Comparison of ENCODE assay signal across 8 cellular contexts in genomic region chr17:78315355-78316114, GRCh38. TPM values are rescaled to one million over a fixed set of nuclear protein-coding genes. Genes with fewer than 3 reads are reported as not detected.
DNase-seq lines count a peak whose midpoint lies in the region; ATAC-seq and TF ChIP-seq lines count a peak whose summit lies in the region.

No MANE protein-coding gene starts in this region.

- peaks cover 64% of the 10 kb centered on the region for H3K27me3 Mint-ChIP-seq in brain

- no peak overlapping the region for H3K4me3 ChIP-seq in kidney epithelial cell (ENCODE audit: low read depth, low read length)

- peak overlapping the region in 4 of 5 experiments; percentile 20 to 69 (median 68) for H3K4me3 Mint-ChIP-seq in brain

- H3K4me1 Mint-ChIP-seq in brain, result peaks cover 50% of the 10 kb centered on the region

- H3K36me3 Mint-ChIP-seq in brain, result no peaks in the 10 kb centered on the region

- TF ChIP-seq CTCF in brain (conservative IDR thresholded peaks at IDR 0.05) (no peak), kidney epithelial cell (IDR thresholded peaks at IDR 0.05; ENCODE audit: insufficient read depth, low read length, poor library complexity, severe bottlenecking) (peak; percentile 34)

- peak overlapping the region in 4 of 5 experiments; percentile 73 to 95 (median 82) for H3K27ac Mint-ChIP-seq in brain

- peak; percentile 38 for DNase-seq in GM19240 (ENCODE audit: insufficient read length, low spot score)
- peak; percentile 19 for DNase-seq in T-helper 9 cell
- no peak for DNase-seq in kidney epithelial cell (ENCODE audit: low read depth)
- peak; percentile 68 for DNase-seq in stimulated activated CD4-positive, alpha-beta T cell treated with anti-CD3 and anti-CD28 coated beads, Interleukin-4, amount 100 ng/mL, for 24 hours
- DNase-seq in NCI-H187 (lab: John Stamatoyannopoulos, UW), result no peak

- no peaks in the 10 kb centered on the region for H3K36me3 ChIP-seq in kidney epithelial cell (ENCODE audit: control insufficient read depth, insufficient read depth, low read length)

- H3K9me3 Mint-ChIP-seq in brain, result peaks cover 0 to 8% (median 0%) of the 10 kb centered on the region in 5 experiments

- no peaks in the 10 kb centered on the region for H3K27me3 ChIP-seq in kidney epithelial cell (ENCODE audit: control insufficient read depth, insufficient read depth, low read length)

- no peak for ATAC-seq in GM19397 (IDR thresholded peaks at IDR 0.05; ENCODE audit: unreplicated experiment)
- no peak for ATAC-seq in GM18870 (IDR thresholded peaks at IDR 0.05; ENCODE audit: unreplicated experiment)

RNA-seq across cellular contexts. Expression of gene SOCS3, which starts 44.3 kb away (rescaled TPM):
- polyA plus RNA-seq in brain (ENCODE audit: insufficient read depth, low read depth, low replicate concordance), result 11.3 TPM
- total RNA-seq in kidney epithelial cell, result 36.0 and 39.2 TPM in 2 replicates

Comparison
In these comparisons a context has a peak if more than half of its experiments do, and no peak if none do; other contexts are left out.
1. DNase-seq: peak in GM19240 (single experiment), T-helper 9 cell (single experiment) and stimulated activated CD4-positive, alpha-beta T cell treated with anti-CD3 and anti-CD28 coated beads, Interleukin-4, amount 100 ng/mL, for 24 hours (single experiment); none in kidney epithelial cell (single experiment) and NCI-H187 (0 of 2).